ENCODE assay signal across 1 cellular context in genomic region chr19:49590071-49590970, GRCh38.
TF ChIP-seq lines count a peak whose summit lies in the region.

No MANE protein-coding gene starts in this region.

TF ChIP-seq in K562, 482 proteins besides CTCF, POLR2A, EP300 and RAD21 (continued from another document and continues in another):
- TF ChIP-seq TSHZ1 (CRISPR knock-in tag; IDR thresholded peaks at IDR 0.05) (no peak), ZNF644 (tag; IDR thresholded peaks at IDR 0.05; ENCODE audit: low read depth) (no peak), SRSF7 (optimal IDR thresholded peaks at IDR 0.05; ENCODE audit: low read depth, low read length) (no peak), CUX1 (CRISPR knock-in tag; IDR thresholded peaks at IDR 0.05) (no peak), MXI1 (IDR thresholded peaks at IDR 0.05; ENCODE audit: low read depth, low read length) (no peak), TAF9B (IDR thresholded peaks at IDR 0.05; ENCODE audit: partially characterized antibody) (peak; percentile 58), FOXA1 (IDR thresholded peaks at IDR 0.05; ENCODE audit: borderline replicate concordance) (no peak), PHB2 (IDR thresholded peaks at IDR 0.05; ENCODE audit: low read depth) (no peak), ELK3 (CRISPR knock-in tag; IDR thresholded peaks at IDR 0.05) (no peak), POLR3G (IDR thresholded peaks at IDR 0.05; ENCODE audit: extremely low read depth, insufficient read length, insufficient replicate concordance) (no peak), CHD2 (IDR thresholded peaks at IDR 0.05; ENCODE audit: low read depth, low read length) (no peak), KLF13 (tag; IDR thresholded peaks at IDR 0.05; ENCODE audit: borderline replicate concordance, low read depth) (no peak), TCF7 (IDR thresholded peaks at IDR 0.05; ENCODE audit: borderline replicate concordance) (0 out of 2 replicates have a peak, but pooled peaks have one; percentile 17), HMG20B (CRISPR knock-in tag; IDR thresholded peaks at IDR 0.05) (no peak), ARNT (IDR thresholded peaks at IDR 0.05) (no peak), IRF2 (CRISPR knock-in tag; IDR thresholded peaks at IDR 0.05) (no peak), MXD1 (CRISPR knock-in tag; IDR thresholded peaks at IDR 0.05; ENCODE audit: borderline replicate concordance, poor library complexity, severe bottlenecking) (peak; percentile 23), SRSF9 (IDR thresholded peaks at IDR 0.05; ENCODE audit: borderline replicate concordance, low read depth, low read length) (no peak), ZNF431 (CRISPR knock-in tag; IDR thresholded peaks at IDR 0.05) (no peak), ZNF311 (CRISPR knock-in tag; IDR thresholded peaks at IDR 0.05) (no peak), U2AF1 (optimal IDR thresholded peaks at IDR 0.05; ENCODE audit: low read depth, low read length) (no peak), ZNF407 (IDR thresholded peaks at IDR 0.05; ENCODE audit: low read depth) (no peak), ZC3H11A (IDR thresholded peaks at IDR 0.05; ENCODE audit: low read depth, low read length) (no peak), NR2C2 (CRISPR knock-in tag; IDR thresholded peaks at IDR 0.05) (peak; percentile 65; the same call in 1 of the 2 replicates), NR2C2 (tag; IDR thresholded peaks at IDR 0.05) (peak; percentile 59; the same call in 1 of the 2 replicates), ETV1 (tag; conservative IDR thresholded peaks at IDR 0.05; ENCODE audit: low read depth) (peak; percentile 85), KDM4B (IDR thresholded peaks at IDR 0.05; ENCODE audit: borderline replicate concordance in 2 of 2, low read depth in 1 of 2) (no peak), ZNF133 (CRISPR knock-in tag; IDR thresholded peaks at IDR 0.05) (no peak), HIVEP1 (CRISPR knock-in tag; IDR thresholded peaks at IDR 0.05) (no peak), CBFA2T2 (conservative IDR thresholded peaks at IDR 0.05) (no peak), ESRRA (IDR thresholded peaks at IDR 0.05; ENCODE audit: borderline replicate concordance, low read depth) (peak; percentile 34; the same call in 1 of the 2 replicates), ZNF280B (CRISPR knock-in tag; IDR thresholded peaks at IDR 0.05) (no peak), TEAD2 (tag; IDR thresholded peaks at IDR 0.05) (no peak), SIX5 (IDR thresholded peaks at IDR 0.05; ENCODE audit: borderline replicate concordance in 1 of 2, insufficient read depth in 1 of 2, low read depth in 1 of 2, low read length in 2 of 2) (no peak), EP400 (IDR thresholded peaks at IDR 0.05) (peak; percentile 80), ZNF197 (CRISPR knock-in tag; IDR thresholded peaks at IDR 0.05; ENCODE audit: low read depth) (no peak), ZBTB26 (CRISPR knock-in tag; IDR thresholded peaks at IDR 0.05) (no peak), CREM (IDR thresholded peaks at IDR 0.05; ENCODE audit: low read depth) (no peak; the same call in 1 of the 2 replicates), ZFX (CRISPR knock-in tag; IDR thresholded peaks at IDR 0.05) (peak; percentile 94), MAX (CRISPR knock-in tag; IDR thresholded peaks at IDR 0.05) (peak; percentile 87), NFATC3 (IDR thresholded peaks at IDR 0.05) (no peak), SMARCA4 (IDR thresholded peaks at IDR 0.05) (peak; percentile 63), SPI1 (IDR thresholded peaks at IDR 0.05; ENCODE audit: borderline replicate concordance, low read depth, low read length) (no peak), SIN3B (IDR thresholded peaks at IDR 0.05; ENCODE audit: low read depth) (no peak), MYBL2 (IDR thresholded peaks at IDR 0.05; ENCODE audit: low read depth) (no peak), MYBL2 (CRISPR knock-in tag; IDR thresholded peaks at IDR 0.05; ENCODE audit: borderline replicate concordance) (no peak)
